Comparison of ENCODE assay signal across 19 cellular contexts in the genomic region with DNA sequence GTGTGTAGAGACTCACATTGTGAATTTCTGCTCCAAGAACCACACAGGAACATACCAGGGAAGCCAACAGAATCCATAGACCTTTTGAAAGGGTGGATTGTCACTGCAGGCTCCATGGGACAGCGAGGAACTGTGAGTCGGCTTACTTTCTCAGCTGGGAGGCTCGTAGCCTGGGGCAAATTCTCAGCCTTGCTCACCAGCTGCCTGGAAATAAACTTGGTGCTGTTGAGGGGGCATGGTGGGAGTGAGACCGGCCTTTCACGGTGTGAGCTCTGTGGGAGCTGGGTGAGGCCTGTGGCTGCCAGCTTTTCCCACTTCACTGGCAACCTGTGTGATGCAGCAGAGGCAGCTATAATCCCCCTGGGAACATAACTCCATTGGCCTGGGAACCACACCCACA.
DNase-seq lines count a peak whose midpoint lies in the region.
"Had no signal": no experiment of that assay in that cellular context is flagged by ENCODE, and none has a peak within 500 bp of the region (broad histone marks: within the 10 kb centered on the region; RNA-seq: fewer than 3 reads in every experiment).

No MANE protein-coding gene starts in this region.

- no peak overlapping the region for H3K4me3 ChIP-seq in trophoblast cell (ENCODE audit: low read depth, low read length)
- H3K4me3 ChIP-seq: body of pancreas, GM12878, lower lobe of right lung had no signal

- H3K79me2 ChIP-seq in trophoblast cell (ENCODE audit: control insufficient read depth, insufficient read depth, low read length, poor library complexity): no peaks in the 10 kb centered on the region
- H3K79me2 ChIP-seq: parathyroid adenoma had no signal

- no peaks in the 10 kb centered on the region for H3K79me1 ChIP-seq in trophoblast cell (ENCODE audit: low read length)

- H3K18ac ChIP-seq in trophoblast cell (ENCODE audit: low read length): no peak overlapping the region

- no peak overlapping the region for H4K12ac ChIP-seq in trophoblast cell (ENCODE audit: low read depth, low read length)

- H3K23ac ChIP-seq in trophoblast cell (ENCODE audit: low read length): no peak overlapping the region

- no peak overlapping the region for H2BK12ac ChIP-seq in trophoblast cell (ENCODE audit: low read length)

- DNase-seq in H4 (ENCODE audit: low spot score): peak; percentile 26
- peak; percentile 28 for DNase-seq in NCI-H69 (lab: John Stamatoyannopoulos, UW)
- DNase-seq in ecto neural progenitor cell (ENCODE audit: low spot score): peak; percentile 53
- DNase-seq in trophoblast cell: peak; percentile 58 to 74
- no peak for DNase-seq in T-helper 2 cell
- DNase-seq in glomerular visceral epithelial cell (ENCODE audit: extremely low spot score): no peak
- DNase-seq in iPS-NIHi11 (ENCODE audit: low spot score): no peak
- DNase-seq: activated naive CD8-positive, alpha-beta T cell treated with anti-CD3 and anti-CD28 coated beads for 36 hours; body of pancreas; cortex of kidney; GF-D8; immature natural killer cell; Karpas-422; lower lobe of right lung; NCI-H1105 treated with DMSO at 0.1 percent for 48 hours; stimulated activated CD8-positive, alpha-beta memory T cell treated with anti-CD3 and anti-CD28 coated beads, Interleukin-4, amount 100 ng/mL, for 48 hours; T-helper 17 cell had no signal

- H3K14ac ChIP-seq in trophoblast cell (ENCODE audit: low read length): no peak overlapping the region

- WGBS in trophoblast cell (ENCODE audit: extremely low coverage, insufficient coverage, insufficient read length): no CpG with 5 or more reads among the region's 5 CpGs

- no peak overlapping the region for H3K9ac ChIP-seq in trophoblast cell (ENCODE audit: low read length)
- H3K9ac ChIP-seq: parathyroid adenoma had no signal

- no peak overlapping the region for H3K4me2 ChIP-seq in trophoblast cell (ENCODE audit: low read length)

- no peak overlapping the region for H3K27ac ChIP-seq in trophoblast cell (ENCODE audit: low read depth, low read length)
- H3K27ac ChIP-seq: body of pancreas, lower lobe of right lung, parathyroid adenoma had no signal

- H2BK5ac ChIP-seq in trophoblast cell (ENCODE audit: low read depth, low read length, poor library complexity): no peak overlapping the region

- no peak overlapping the region for H4K8ac ChIP-seq in trophoblast cell (ENCODE audit: low read depth, low read length)

- H4K91ac ChIP-seq in trophoblast cell (ENCODE audit: low read depth, low read length): no peak overlapping the region

- H3K36me3 ChIP-seq in trophoblast cell (ENCODE audit: control insufficient read depth in 1 of 2, insufficient read depth in 2 of 2, low read length in 2 of 2): no peaks in the 10 kb centered on the region
- H3K36me3 ChIP-seq: lower lobe of right lung had no signal

- H3K4me1 ChIP-seq in trophoblast cell (ENCODE audit: control insufficient read depth in 1 of 2, insufficient read depth in 2 of 2, low read length in 2 of 2): peaks cover 4 to 6% of the 10 kb centered on the region in 2 experiments
- H3K4me1 ChIP-seq: body of pancreas, lower lobe of right lung, parathyroid adenoma had no signal

- H2BK120ac ChIP-seq in trophoblast cell (ENCODE audit: insufficient read depth, low read length, poor library complexity): no peak overlapping the region

- H2AK5ac ChIP-seq in trophoblast cell (ENCODE audit: low read length): no peak overlapping the region

- no peaks in the 10 kb centered on the region for H3K27me3 ChIP-seq in trophoblast cell (ENCODE audit: insufficient read depth, low read length)
- H3K27me3 ChIP-seq: body of pancreas had no signal

- no peak overlapping the region for H2AFZ ChIP-seq in trophoblast cell (ENCODE audit: insufficient read depth, low read length, poor library complexity)
- H2AFZ ChIP-seq: parathyroid adenoma had no signal

- no peak overlapping the region for H3K4ac ChIP-seq in trophoblast cell (ENCODE audit: low read depth, low read length)

- peaks cover 6% of the 10 kb centered on the region for H3K9me3 ChIP-seq in trophoblast cell (ENCODE audit: insufficient read depth, low read depth, low read length)
- H3K9me3 ChIP-seq: body of pancreas, lower lobe of right lung had no signal

Comparison
In these comparisons a context has a peak if more than half of its experiments do, and no peak if none do; other contexts are left out.
1. DNase-seq: peak in H4 (single experiment), NCI-H69 (single experiment), ecto neural progenitor cell (single experiment) and trophoblast cell (2 of 2); none in T-helper 2 cell (0 of 5), glomerular visceral epithelial cell (single experiment) and iPS-NIHi11 (single experiment).